ENCODE assay signal across 29 cellular contexts in the genomic region with DNA sequence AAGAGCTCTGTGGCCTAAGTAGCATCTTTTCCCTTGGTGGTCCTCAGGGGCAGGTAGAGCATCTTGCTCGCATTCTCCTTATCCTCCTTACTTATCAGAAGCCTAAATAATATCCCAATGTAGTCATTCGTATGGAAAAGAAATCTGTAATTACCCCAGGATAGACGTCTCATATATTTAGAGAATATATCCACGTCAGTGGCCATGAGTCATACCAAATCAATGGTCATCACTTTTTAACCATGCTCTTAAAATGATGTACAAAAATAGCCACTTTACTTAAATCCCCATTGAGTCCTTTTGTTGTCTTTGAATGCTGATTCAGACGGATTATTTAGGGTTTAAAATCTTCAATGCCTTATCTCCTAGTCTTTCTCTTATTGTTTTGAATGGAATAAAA.
"Had no signal": no experiment of that assay in that cellular context is flagged by ENCODE, and none has a peak within 500 bp of the region (broad histone marks: within the 10 kb centered on the region; RNA-seq: fewer than 3 reads in every experiment).

No MANE protein-coding gene starts in this region.

- H3K27me3 Mint-ChIP-seq: activated B cell treated with CpG ODN at 0.5 μM for 24 hours; activated CD4-positive, alpha-beta memory T cell treated with anti-CD3 and anti-CD28 coated beads for 36 hours; activated naive CD8-positive, alpha-beta T cell treated with anti-CD3 and anti-CD28 coated beads, Interleukin-2, amount 10 ng/mL, durations not matched to agents 7 days and 5 days; activated T-helper 17 cell treated with anti-CD3 and anti-CD28 coated beads, Interleukin-2, amount 50 U/mL, for 72 hours; T-helper 17 cell had no signal

- H3K9me3 Mint-ChIP-seq: activated B cell treated with CpG ODN at 0.5 μM for 24 hours; activated CD4-positive, alpha-beta memory T cell treated with anti-CD3 and anti-CD28 coated beads for 36 hours; activated CD4-positive, alpha-beta T cell treated with anti-CD3 and anti-CD28 coated beads, Interleukin-2, amount 10 ng/mL, durations not matched to agents 7 days and 5 days; activated naive CD8-positive, alpha-beta T cell treated with anti-CD3 and anti-CD28 coated beads, Interleukin-2, amount 10 ng/mL, durations not matched to agents 7 days and 5 days; activated T-helper 17 cell treated with anti-CD3 and anti-CD28 coated beads, Interleukin-2, amount 50 U/mL, for 72 hours had no signal

- H3K27ac Mint-ChIP-seq: activated B cell treated with CpG ODN at 0.5 μM for 24 hours; activated CD4-positive, alpha-beta memory T cell treated with anti-CD3 and anti-CD28 coated beads for 36 hours; activated CD4-positive, alpha-beta T cell treated with anti-CD3 and anti-CD28 coated beads, Interleukin-2, amount 10 ng/mL, durations not matched to agents 7 days and 5 days; activated naive CD8-positive, alpha-beta T cell treated with anti-CD3 and anti-CD28 coated beads, Interleukin-2, amount 10 ng/mL, durations not matched to agents 7 days and 5 days; activated T-helper 17 cell treated with anti-CD3 and anti-CD28 coated beads, Interleukin-2, amount 50 U/mL, for 72 hours; T-helper 17 cell had no signal

- H3K9me3 ChIP-seq: adrenal gland, breast epithelium, MG63, Peyer's patch had no signal

- DNase-seq: activated B cell treated with CpG ODN at 0.5 μM for 24 hours; activated CD4-positive, alpha-beta memory T cell treated with anti-CD3 and anti-CD28 coated beads for 36 hours; activated CD4-positive, alpha-beta T cell treated with anti-CD3 and anti-CD28 coated beads for 1 hour; activated CD4-positive, alpha-beta T cell treated with anti-CD3 and anti-CD28 coated beads, Interleukin-2, amount 10 ng/mL, durations not matched to agents 7 days and 5 days; activated CD8-positive, alpha-beta memory T cell treated with anti-CD3 and anti-CD28 coated beads for 24 hours; activated gamma-delta T cell treated with Interleukin-2 at 50 U/mL for 16 hours; activated naive CD4-positive, alpha-beta T cell treated with anti-CD3 and anti-CD28 coated beads, Interleukin-2, amount 50 U/mL, for 16 hours; activated naive CD8-positive, alpha-beta T cell treated with anti-CD3 and anti-CD28 coated beads, Interleukin-2, amount 10 ng/mL, durations not matched to agents 7 days and 5 days; activated T-cell treated with anti-CD3 and anti-CD28 coated beads for 4 hours; activated T-cell treated with anti-CD3 and anti-CD28 coated beads, Interleukin-2, amount 50 U/mL, for 48 hours; adrenal gland; anterior cingulate cortex; caudate nucleus; MG63; MV-4-11; NCI-H1092 treated with DMSO at 0.1 percent for 48 hours; NCI-H1417 treated with DMSO at 0.1 percent for 48 hours; NCI-H1694; NCI-H2029; NCI-H446; NCI-H524; Peyer's patch; SHP77; T-helper 17 cell; T-helper 9 cell had no signal

- H3K4me3 ChIP-seq: adrenal gland, breast epithelium, MG63, Peyer's patch, SJSA1 had no signal

- H3K4me3 Mint-ChIP-seq: activated B cell treated with CpG ODN at 0.5 μM for 24 hours; activated CD4-positive, alpha-beta memory T cell treated with anti-CD3 and anti-CD28 coated beads for 36 hours; activated CD4-positive, alpha-beta T cell treated with anti-CD3 and anti-CD28 coated beads, Interleukin-2, amount 10 ng/mL, durations not matched to agents 7 days and 5 days; activated naive CD8-positive, alpha-beta T cell treated with anti-CD3 and anti-CD28 coated beads, Interleukin-2, amount 10 ng/mL, durations not matched to agents 7 days and 5 days; activated T-helper 17 cell treated with anti-CD3 and anti-CD28 coated beads, Interleukin-2, amount 50 U/mL, for 72 hours; T-helper 17 cell had no signal

- ATAC-seq: activated T-helper 17 cell treated with anti-CD3 and anti-CD28 coated beads, Interleukin-2, amount 50 U/mL, for 72 hours; T-helper 17 cell had no signal

- H3K36me3 Mint-ChIP-seq: activated CD4-positive, alpha-beta memory T cell treated with anti-CD3 and anti-CD28 coated beads for 36 hours; activated naive CD8-positive, alpha-beta T cell treated with anti-CD3 and anti-CD28 coated beads, Interleukin-2, amount 10 ng/mL, durations not matched to agents 7 days and 5 days had no signal

- H3K4me1 ChIP-seq: breast epithelium, Peyer's patch, SJSA1 had no signal

- H3K36me3 ChIP-seq: adrenal gland, breast epithelium, MG63, Peyer's patch, SJSA1 had no signal

- H3K4me1 Mint-ChIP-seq: activated B cell treated with CpG ODN at 0.5 μM for 24 hours; activated CD4-positive, alpha-beta T cell treated with anti-CD3 and anti-CD28 coated beads, Interleukin-2, amount 10 ng/mL, durations not matched to agents 7 days and 5 days; activated naive CD8-positive, alpha-beta T cell treated with anti-CD3 and anti-CD28 coated beads, Interleukin-2, amount 10 ng/mL, durations not matched to agents 7 days and 5 days; activated T-helper 17 cell treated with anti-CD3 and anti-CD28 coated beads, Interleukin-2, amount 50 U/mL, for 72 hours; T-helper 17 cell had no signal

- FAIRE-seq: TTC549 had no signal

- H3K27ac ChIP-seq: adrenal gland, breast epithelium, Peyer's patch, SJSA1 had no signal

- H3K27me3 ChIP-seq: adrenal gland, breast epithelium, MG63, Peyer's patch, SJSA1 had no signal
